8 cellular contexts compared by ENCODE assay signal in the genomic region with DNA sequence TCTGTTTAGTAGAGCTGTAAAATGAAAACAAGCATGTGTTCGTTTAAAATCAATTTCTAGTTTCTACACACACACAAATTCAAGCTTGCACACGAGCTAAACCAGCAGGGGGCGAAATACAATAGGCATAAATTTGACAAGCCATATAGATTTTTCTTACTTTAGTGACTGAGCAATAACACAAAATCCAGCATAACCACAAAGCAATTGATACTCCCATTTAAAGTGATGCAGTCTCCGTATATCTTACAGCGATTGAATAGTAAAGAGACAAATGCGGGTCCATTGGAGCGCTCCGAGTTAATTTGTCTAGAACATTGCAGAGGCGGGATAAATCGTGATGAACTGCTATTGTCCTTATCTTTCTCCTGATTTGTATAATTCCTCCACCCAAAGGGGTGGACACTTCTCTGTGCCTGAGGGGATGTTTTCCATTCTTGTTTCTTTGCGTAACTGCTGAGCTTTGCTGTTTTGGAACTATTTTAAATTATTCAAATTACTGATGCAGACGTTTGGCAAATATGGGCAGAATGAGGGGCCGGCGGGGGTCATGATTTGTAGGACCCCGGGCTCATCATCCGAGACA. TPM values are rescaled to one million over a fixed set of nuclear protein-coding genes. Genes with fewer than 3 reads are reported as not detected.
DNase-seq lines count a peak whose midpoint lies in the region; ATAC-seq and TF ChIP-seq lines count a peak whose summit lies in the region.

No MANE protein-coding gene starts in this region.

- H3K9me2 ChIP-seq in OCI-LY7 (ENCODE audit: insufficient read depth, low read length), result no peaks in the 10 kb centered on the region

- H2BK15ac ChIP-seq in IMR-90 (ENCODE audit: low read depth, low read length), result no peak overlapping the region

- H3K27ac Mint-ChIP-seq in CD8-positive, alpha-beta memory T cell, result peak overlapping the region; percentile 84 to 100 (median 98)
- peak overlapping the region in 9 of 10 donors; percentile 95 to 99 (median 99) for H3K27ac Mint-ChIP-seq in naive thymus-derived CD8-positive, alpha-beta T cell
- H3K27ac Mint-ChIP-seq in stimulated activated naive B cell treated with anti-CD40 and anti-IgM and Interleukin-4, amounts not matched to agents 10 μg/mL and 1 μg/mL and 100 μg/mL, for 72 hours, result no peak overlapping the region

- no peak overlapping the region for H2BK5ac ChIP-seq in IMR-90 (ENCODE audit: low read depth, low read length, poor library complexity, severe bottlenecking)

- no peaks in the 10 kb centered on the region for H3K9me3 Mint-ChIP-seq in CD8-positive, alpha-beta memory T cell
- H3K9me3 Mint-ChIP-seq in naive thymus-derived CD8-positive, alpha-beta T cell, result no peaks in the 10 kb centered on the region
- H3K9me3 Mint-ChIP-seq in stimulated activated naive B cell treated with anti-CD40 and anti-IgM and Interleukin-4, amounts not matched to agents 10 μg/mL and 1 μg/mL and 100 μg/mL, for 72 hours, result no peaks in the 10 kb centered on the region

- peaks cover 3% of the 10 kb centered on the region in 2 donors for H3K27me3 Mint-ChIP-seq in CD8-positive, alpha-beta memory T cell
- no peaks in the 10 kb centered on the region for H3K27me3 Mint-ChIP-seq in naive thymus-derived CD8-positive, alpha-beta T cell
- no peaks in the 10 kb centered on the region for H3K27me3 Mint-ChIP-seq in stimulated activated naive B cell treated with anti-CD40 and anti-IgM and Interleukin-4, amounts not matched to agents 10 μg/mL and 1 μg/mL and 100 μg/mL, for 72 hours

- H3K9ac ChIP-seq in IMR-90 (ENCODE audit: low read depth, low read length), result peak overlapping the region; percentile 9; the same call in 1 of the 2 replicates

- POLR2A ChIA-PET in CD8-positive, alpha-beta memory T cell (lab: Charles Lee), result interaction anchor here (0.6 to 2.3 kb wide), 12 partner anchors 35 to 705 kb away, joined by 3 to 7 read pairs (median 3); partner anchors contain the start of genes ACTR2 and SERTAD2
- POLR2A ChIA-PET in IMR-90 (lab: Charles Lee; ENCODE audit: unreplicated experiment) (interaction anchor here (0.6 to 0.7 kb wide), 2 partner anchors 113 to 437 kb away, joined by 3 to 4 read pairs; no protein-coding TSS in a partner anchor), OCI-LY7 (lab: Charles Lee) (interaction anchor here (0.6 to 2.2 kb wide), 15 partner anchors 10 to 350 kb away, joined by 3 to 18 read pairs (median 4); no protein-coding TSS in a partner anchor)
- POLR2A ChIA-PET in naive thymus-derived CD8-positive, alpha-beta T cell (lab: Charles Lee), result interaction anchor here (0.7 to 4.4 kb wide), 16 partner anchors 37 to 704 kb away, joined by 3 to 30 read pairs (median 6); partner anchors contain the start of genes ACTR2 and SERTAD2

- no peak overlapping the region for H3K14ac ChIP-seq in IMR-90 (replicated peaks; ENCODE audit: low read depth, low read length)

- H2AFZ ChIP-seq in IMR-90 (replicated peaks; ENCODE audit: low read length, poor library complexity) (peak overlapping the region; percentile 18), OCI-LY7 (ENCODE audit: low read length) (peak overlapping the region; percentile 96)

- H3K36me3 Mint-ChIP-seq in CD8-positive, alpha-beta memory T cell, result peaks cover 0 to 21% (median 0%) of the 10 kb centered on the region in 3 donors
- peaks cover 0 to 2% (median 0%) of the 10 kb centered on the region in 3 donors for H3K36me3 Mint-ChIP-seq in naive thymus-derived CD8-positive, alpha-beta T cell
- H3K36me3 Mint-ChIP-seq in stimulated activated naive B cell treated with anti-CD40 and anti-IgM and Interleukin-4, amounts not matched to agents 10 μg/mL and 1 μg/mL and 100 μg/mL, for 72 hours, result peaks cover 7 to 15% of the 10 kb centered on the region in 2 donors

- H2AK5ac ChIP-seq in IMR-90 (ENCODE audit: low read depth, low read length), result no peak overlapping the region

- BruUV-seq in IMR-90 (replicated peaks; lab: Mats Ljungman, UMichigan) (no TSS peak), OCI-LY7 (replicated peaks; lab: Mats Ljungman, UMichigan) (no TSS peak)

- dilution Hi-C loops in IMR-90 (cut with HindIII; ENCODE audit: low sequenced_read_pairs, unreplicated experiment), result no loop called here

- in situ Hi-C loops in IMR-90 (cut with MboI; ENCODE audit: low sequenced_read_pairs), result loop anchor here (10.0 kb wide), 1 partner anchor 352 kb away; no protein-coding TSS in a partner anchor

- peaks cover 13 to 17% of the 10 kb centered on the region in 2 experiments; a peak in 3 of 4 replicates for H3K79me1 ChIP-seq in IMR-90 (ENCODE audit: low read depth in 1 of 2, low read length in 2 of 2)

- no peak overlapping the region for H2BK120ac ChIP-seq in IMR-90 (ENCODE audit: low read depth, low read length)

- no peak for TF ChIP-seq POLR2A in IMR-90 (IDR thresholded peaks at IDR 0.05; ENCODE audit: low read depth, low read length)

- no peaks in the 10 kb centered on the region for H3K27me3 ChIP-seq in CD8-positive, alpha-beta memory T cell (ENCODE audit: insufficient read depth, low read length, poor library complexity, severe bottlenecking)
- peaks cover 11% of the 10 kb centered on the region for H3K27me3 ChIP-seq in IMR-90 (ENCODE audit: control insufficient read depth, insufficient read depth, low read length)

- intact Hi-C loops in IMR-90 (cut with micrococcal nuclease), result loop anchor here (1.0 to 5.0 kb wide), 3 partner anchors 192 to 1049 kb away; no protein-coding TSS in a partner anchor
- intact Hi-C loops in OCI-LY7 (cut with micrococcal nuclease; ENCODE audit: unreplicated experiment), result loop anchor here (1.0 to 10.0 kb wide), 5 partner anchors 38 to 509 kb away; no protein-coding TSS in a partner anchor

- 20% methylated on average over 1 of the region's 16 CpGs; no CpG with 5 or more reads in 1 of the 2 experiments for WGBS in IMR-90 (ENCODE audit: extremely low coverage in 2 of 2, insufficient read length in 1 of 2), 2 experiments

- H3K9me1 ChIP-seq in IMR-90 (ENCODE audit: insufficient read depth, low read length), result no peaks in the 10 kb centered on the region

- H3K4me3 ChIP-seq in CD8-positive, alpha-beta memory T cell (ENCODE audit: low read length), result peak overlapping the region; percentile 79
- H3K4me3 ChIP-seq in IMR-90 (ENCODE audit: insufficient read depth, low read depth, low read length) (peak overlapping the region; percentile 87), OCI-LY7 (ENCODE audit: low read depth, low read length, poor library complexity, severe bottlenecking) (peak overlapping the region; percentile 84), epithelial cell of proximal tubule (ENCODE audit: low read depth, low read length) (peak overlapping the region; percentile 95)

- peak; percentile 42 to 80 (median 72) for DNase-seq in CD8-positive, alpha-beta memory T cell
- DNase-seq in IMR-90 (peak; percentile 87), OCI-LY7 (ENCODE audit: low spot score) (peak; percentile 89), activated T-cell treated with anti-CD3 and anti-CD28 coated beads for 4 hours (peak; percentile 68), epithelial cell of proximal tubule (ENCODE audit: low read depth) (no peak)
- peak; percentile 43 to 85 (median 68) for DNase-seq in naive thymus-derived CD8-positive, alpha-beta T cell
- DNase-seq in stimulated activated naive B cell treated with anti-CD40 and anti-IgM and Interleukin-4, amounts not matched to agents 10 μg/mL and 1 μg/mL and 100 μg/mL, for 72 hours, result peak; percentile 42

- no peak overlapping the region for H3K56ac ChIP-seq in IMR-90 (ENCODE audit: extremely low read depth, insufficient read depth, low read length)

- no peak overlapping the region for H3K18ac ChIP-seq in IMR-90 (ENCODE audit: low read depth, low read length)

- CTCF ChIA-PET in CD8-positive, alpha-beta memory T cell (lab: Charles Lee), result interaction anchor here (0.7 to 3.9 kb wide), 33 partner anchors 8 to 486 kb away, joined by 3 to 45 read pairs (median 4); partner anchors contain the start of gene SERTAD2
- CTCF ChIA-PET in IMR-90 (lab: Yijun Ruan, JAX) (interaction anchor here (0.6 to 1.9 kb wide), 12 partner anchors 9 to 920 kb away, joined by 3 to 7 read pairs (median 4); no protein-coding TSS in a partner anchor), OCI-LY7 (lab: Charles Lee; ENCODE audit: unreplicated experiment) (interaction anchor here (1.1 kb wide), 1 partner anchor 8 kb away, joined by 3 read pairs; no protein-coding TSS in a partner anchor)

- no peaks in the 10 kb centered on the region for H3K9me3 ChIP-seq in CD8-positive, alpha-beta memory T cell (ENCODE audit: low read length)
- no peaks in the 10 kb centered on the region for H3K9me3 ChIP-seq in IMR-90 (ENCODE audit: control insufficient read depth, insufficient read depth, low read length)
- no peaks in the 10 kb centered on the region for H3K9me3 ChIP-seq in OCI-LY7 (ENCODE audit: low read length)

- H3K79me2 ChIP-seq in OCI-LY7 (ENCODE audit: insufficient read depth, low read depth, low read length), result peaks cover 34% of the 10 kb centered on the region

- peak overlapping the region; percentile 100 for H3K4me2 ChIP-seq in IMR-90 (ENCODE audit: low read depth, low read length)
- H3K4me2 ChIP-seq in OCI-LY7 (ENCODE audit: low read length), result peak overlapping the region; percentile 96

- peak; percentile 5; the same call in 1 of the 2 replicates for ATAC-seq in IMR-90 (ENCODE audit: low read depth)
- no peak for ATAC-seq in naive thymus-derived CD8-positive, alpha-beta T cell
- no peak for ATAC-seq in stimulated activated naive B cell treated with anti-CD40 and anti-IgM and Interleukin-4, amounts not matched to agents 10 μg/mL and 1 μg/mL and 100 μg/mL, for 72 hours (replicated peaks)
- no peak for ATAC-seq in GM21515 (IDR thresholded peaks at IDR 0.05; ENCODE audit: unreplicated experiment)

- H4K91ac ChIP-seq in IMR-90 (ENCODE audit: insufficient read depth, low read depth, low read length), result no peak overlapping the region

- peak overlapping the region; percentile 77 for H3K27ac ChIP-seq in CD8-positive, alpha-beta memory T cell (ENCODE audit: low read depth, low read length)
- no peak overlapping the region for H3K27ac ChIP-seq in IMR-90 (ENCODE audit: insufficient read depth, low read length)
- H3K27ac ChIP-seq in OCI-LY7 (ENCODE audit: low read depth, low read length, poor library complexity, severe bottlenecking), result peak overlapping the region; percentile 82

- peak; percentile 72 for TF ChIP-seq RAD21 in IMR-90 (IDR thresholded peaks at IDR 0.05; ENCODE audit: low read length)

- H4K8ac ChIP-seq in IMR-90 (ENCODE audit: low read depth in 2 of 2, low read length in 2 of 2), result no peak overlapping the region

- peaks cover 10% of the 10 kb centered on the region for H4K20me1 ChIP-seq in IMR-90 (ENCODE audit: insufficient read depth, low read length)
- peaks cover 21% of the 10 kb centered on the region; the same call in 1 of the 2 replicates for H4K20me1 ChIP-seq in OCI-LY7 (ENCODE audit: insufficient read depth, low read length)

- H3K36me3 ChIP-seq in CD8-positive, alpha-beta memory T cell (ENCODE audit: insufficient read depth, low read length), result no peaks in the 10 kb centered on the region
- no peaks in the 10 kb centered on the region for H3K36me3 ChIP-seq in IMR-90 (ENCODE audit: control insufficient read depth, insufficient read depth, low read length)
- H3K36me3 ChIP-seq in OCI-LY7 (ENCODE audit: insufficient read depth, low read length), result peaks cover 3% of the 10 kb centered on the region; the same call in 1 of the 2 replicates

- no peak overlapping the region for H3K23ac ChIP-seq in IMR-90 (ENCODE audit: low read depth, low read length)

- H4K5ac ChIP-seq in IMR-90 (ENCODE audit: low read depth, low read length), result no peak overlapping the region

- H2BK20ac ChIP-seq in IMR-90 (ENCODE audit: low read depth, low read length), result no peak overlapping the region

- TF ChIP-seq CTCF in IMR-90 (conservative IDR thresholded peaks at IDR 0.05; ENCODE audit: low read depth, low read length), result peak; percentile 88
- TF ChIP-seq CTCF in OCI-LY7 (conservative IDR thresholded peaks at IDR 0.05; ENCODE audit: low read length), result peak; percentile 100
- peak; percentile 86 for TF ChIP-seq CTCF in epithelial cell of proximal tubule (conservative IDR thresholded peaks at IDR 0.05; ENCODE audit: low read depth, low read length)

- H3K4me1 ChIP-seq in CD8-positive, alpha-beta memory T cell (ENCODE audit: insufficient read depth, low read length), result peaks cover 20% of the 10 kb centered on the region
- H3K4me1 ChIP-seq in IMR-90 (ENCODE audit: control insufficient read depth, insufficient read depth, low read length), result no peaks in the 10 kb centered on the region
- H3K4me1 ChIP-seq in OCI-LY7 (ENCODE audit: insufficient read depth, low read length, poor library complexity, severe bottlenecking), result peaks cover 21% of the 10 kb centered on the region

- H3K4ac ChIP-seq in IMR-90 (ENCODE audit: low read depth, low read length), result no peak overlapping the region

- H3K4me1 Mint-ChIP-seq in CD8-positive, alpha-beta memory T cell, result peaks cover 33 to 38% (median 37%) of the 10 kb centered on the region in 3 donors
- H3K4me1 Mint-ChIP-seq in naive thymus-derived CD8-positive, alpha-beta T cell, result peaks cover 15 to 32% (median 30%) of the 10 kb centered on the region in 4 donors
- H3K4me1 Mint-ChIP-seq in stimulated activated naive B cell treated with anti-CD40 and anti-IgM and Interleukin-4, amounts not matched to agents 10 μg/mL and 1 μg/mL and 100 μg/mL, for 72 hours, result peaks cover 5 to 26% of the 10 kb centered on the region in 2 donors

- peak overlapping the region; percentile 89 to 99 (median 97) for H3K4me3 Mint-ChIP-seq in CD8-positive, alpha-beta memory T cell
- peak overlapping the region; percentile 94 to 100 (median 98) for H3K4me3 Mint-ChIP-seq in naive thymus-derived CD8-positive, alpha-beta T cell
- peak overlapping the region; percentile 90 to 99 for H3K4me3 Mint-ChIP-seq in stimulated activated naive B cell treated with anti-CD40 and anti-IgM and Interleukin-4, amounts not matched to agents 10 μg/mL and 1 μg/mL and 100 μg/mL, for 72 hours

- H2AK9ac ChIP-seq in IMR-90 (replicated peaks; ENCODE audit: low read depth, low read length, poor library complexity), result no peak overlapping the region

RNA-seq across cellular contexts. Expression of gene AFTPH, which starts 1.2 kb away (rescaled TPM):
- 10 to 100 TPM; 41.4 to 44.2 TPM for total RNA-seq in CD8-positive, alpha-beta memory T cell
- polyA plus RNA-seq in CD8-positive, alpha-beta memory T cell, result 28.4 TPM
- total RNA-seq in IMR-90 (2012; rRNA removed) (19.9 and 21.9 TPM in 2 replicates), OCI-LY7 (2022) (30.0 and 34.7 TPM in 2 replicates), epithelial cell of proximal tubule (12.1 and 14.1 TPM in 2 replicates)
- polyA plus RNA-seq in IMR-90 (2012; rRNA removed), result 8.2 and 9.4 TPM in 2 replicates
- polyA plus RNA-seq in IMR-90 (2012; cell fraction: cytosol; rRNA removed), result 2.1 and 3.5 TPM in 2 replicates
- polyA plus RNA-seq in IMR-90 (2012; cell fraction: nucleus; rRNA removed; ENCODE audit: low replicate concordance), result 0.87 and 7.1 TPM in 2 replicates
- total RNA-seq in OCI-LY7 (2014; rRNA removed; shearing (Covaris generic)), result 39.0 and 40.6 TPM in 2 replicates
- 10 to 100 TPM; 49.5 to 51.6 TPM for total RNA-seq in naive thymus-derived CD8-positive, alpha-beta T cell
- polyA plus RNA-seq in naive thymus-derived CD8-positive, alpha-beta T cell, result 10 to 100 TPM; 20.9 to 23.6 (median 22.5) TPM
